Comparison of ENCODE assay signal across 8 cellular contexts in the genomic region with DNA sequence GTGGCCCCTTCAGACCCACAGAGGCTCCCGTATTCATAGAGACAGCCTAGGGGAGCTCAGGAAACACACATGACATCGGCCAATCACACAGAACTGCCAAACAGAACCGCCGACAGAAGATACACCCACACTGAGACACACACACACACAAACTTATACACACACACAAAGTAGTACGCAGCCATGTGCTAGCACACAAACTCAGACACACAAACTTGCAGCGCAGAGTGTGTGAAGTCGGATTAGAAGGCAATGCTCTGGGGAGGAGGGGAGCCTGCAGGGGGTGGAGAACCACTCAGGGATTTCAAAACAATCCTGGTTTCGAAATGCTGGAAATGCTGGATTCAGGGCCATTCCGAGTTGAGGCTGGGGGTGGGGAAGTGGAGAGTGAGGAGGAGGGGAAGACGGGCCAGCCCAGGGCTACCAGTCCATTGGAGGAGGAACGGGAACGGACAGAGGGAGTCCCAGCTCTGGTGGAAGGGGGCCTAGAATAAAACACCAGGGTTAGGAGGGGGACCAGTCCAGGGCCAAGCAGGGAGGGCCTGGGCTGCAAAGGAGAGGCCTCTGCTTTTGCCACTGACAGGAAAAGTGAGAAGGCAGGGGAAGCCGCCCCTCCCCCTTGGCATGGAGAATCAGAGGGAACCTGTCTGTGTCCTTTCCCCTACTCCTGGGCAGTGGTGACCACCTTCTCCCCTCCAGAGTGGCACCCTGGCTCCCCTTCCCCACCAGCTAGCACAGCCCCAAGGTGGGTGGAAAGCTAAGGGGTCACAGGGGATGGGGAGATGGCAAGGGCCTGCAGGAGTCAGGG. TPM values are rescaled to one million over a fixed set of nuclear protein-coding genes. Genes with fewer than 3 reads are reported as not detected.
DNase-seq lines count a peak whose midpoint lies in the region; ATAC-seq and TF ChIP-seq lines count a peak whose summit lies in the region.

No MANE protein-coding gene starts in this region.

- H3K4me3 ChIP-seq in parathyroid adenoma (ENCODE audit: low read depth, low read length): peak overlapping the region; percentile 47

- peaks cover 3% of the 10 kb centered on the region for H3K36me3 Mint-ChIP-seq in activated CD8-positive, alpha-beta memory T cell treated with anti-CD3 and anti-CD28 coated beads, Interleukin-2, amount 10 ng/mL, durations not matched to agents 7 days and 5 days

- H3K9me3 Mint-ChIP-seq in activated CD8-positive, alpha-beta memory T cell treated with anti-CD3 and anti-CD28 coated beads, Interleukin-2, amount 10 ng/mL, durations not matched to agents 7 days and 5 days (ENCODE audit: low read depth): no peaks in the 10 kb centered on the region

- H3K36me3 ChIP-seq in parathyroid adenoma (ENCODE audit: control insufficient read depth, insufficient read depth, low read length): no peaks in the 10 kb centered on the region

- peaks cover 6% of the 10 kb centered on the region for H3K79me2 ChIP-seq in parathyroid adenoma

- H3K9me3 ChIP-seq in parathyroid adenoma (ENCODE audit: control insufficient read depth, low read length): no peaks in the 10 kb centered on the region

- no peak overlapping the region for H2AFZ ChIP-seq in parathyroid adenoma

- H3K27me3 ChIP-seq in parathyroid adenoma (ENCODE audit: control insufficient read depth, insufficient read depth, low read length): no peaks in the 10 kb centered on the region

- H3K27ac ChIP-seq in parathyroid adenoma: peak overlapping the region; percentile 53

- DNase-seq in NCI-H2227 (lab: John Stamatoyannopoulos, UW; ENCODE audit: unreplicated experiment): peak; percentile 18
- DNase-seq in NCI-H2227 treated with DMSO at 0.1 percent for 48 hours (lab: John Stamatoyannopoulos, UW): no peak
- DNase-seq in activated CD8-positive, alpha-beta memory T cell treated with anti-CD3 and anti-CD28 coated beads, Interleukin-2, amount 10 ng/mL, durations not matched to agents 7 days and 5 days: peak; percentile 39
- peak; percentile 56 for DNase-seq in glomerular visceral epithelial cell (ENCODE audit: extremely low spot score)

- H3K4me1 ChIP-seq in parathyroid adenoma: peaks cover 35% of the 10 kb centered on the region

- peak overlapping the region; percentile 57 for H3K27ac Mint-ChIP-seq in activated CD8-positive, alpha-beta memory T cell treated with anti-CD3 and anti-CD28 coated beads, Interleukin-2, amount 10 ng/mL, durations not matched to agents 7 days and 5 days

- peaks cover 72% of the 10 kb centered on the region for H3K4me1 Mint-ChIP-seq in activated CD8-positive, alpha-beta memory T cell treated with anti-CD3 and anti-CD28 coated beads, Interleukin-2, amount 10 ng/mL, durations not matched to agents 7 days and 5 days

- no peaks in the 10 kb centered on the region for H3K27me3 Mint-ChIP-seq in activated CD8-positive, alpha-beta memory T cell treated with anti-CD3 and anti-CD28 coated beads, Interleukin-2, amount 10 ng/mL, durations not matched to agents 7 days and 5 days

- CTCF ChIA-PET in activated CD8-positive, alpha-beta memory T cell treated with anti-CD3 and anti-CD28 coated beads, Interleukin-2, amount 10 ng/mL, durations not matched to agents 7 days and 5 days (lab: Charles Lee): no interaction called here

- no peak for TF ChIP-seq CTCF in parathyroid adenoma (IDR thresholded peaks at IDR 0.05)

- H3K4me2 ChIP-seq in parathyroid adenoma (ENCODE audit: low read length): peak overlapping the region; percentile 91

- no peak overlapping the region for H3K9ac ChIP-seq in parathyroid adenoma

- ATAC-seq in activated CD8-positive, alpha-beta memory T cell treated with anti-CD3 and anti-CD28 coated beads, Interleukin-2, amount 10 ng/mL, durations not matched to agents 7 days and 5 days: no peak
- ATAC-seq in GM21825 (IDR thresholded peaks at IDR 0.05; ENCODE audit: unreplicated experiment): no peak
- no peak for ATAC-seq in HG02870 (IDR thresholded peaks at IDR 0.05; ENCODE audit: unreplicated experiment)
- ATAC-seq in GM21423 (IDR thresholded peaks at IDR 0.05; ENCODE audit: unreplicated experiment): no peak

- peak overlapping the region; percentile 41 for H3K4me3 Mint-ChIP-seq in activated CD8-positive, alpha-beta memory T cell treated with anti-CD3 and anti-CD28 coated beads, Interleukin-2, amount 10 ng/mL, durations not matched to agents 7 days and 5 days

RNA-seq across cellular contexts. Expression of a gene that starts 4.4 kb away (rescaled TPM):
- total RNA-seq in activated CD8-positive, alpha-beta memory T cell treated with anti-CD3 and anti-CD28 coated beads, Interleukin-2, amount 10 ng/mL, durations not matched to agents 7 days and 5 days: 10 to 100 TPM; 33.9 to 44.0 TPM

RNA-seq across cellular contexts. Expression of a gene that starts 34.8 kb away (rescaled TPM):
- total RNA-seq in activated CD8-positive, alpha-beta memory T cell treated with anti-CD3 and anti-CD28 coated beads, Interleukin-2, amount 10 ng/mL, durations not matched to agents 7 days and 5 days: not detected

RNA-seq across cellular contexts. Expression of a gene that starts 37.6 kb away (rescaled TPM):
- under 1 TPM in 1 of 2 experiments, not detected in 1; 0.30 TPM for total RNA-seq in activated CD8-positive, alpha-beta memory T cell treated with anti-CD3 and anti-CD28 coated beads, Interleukin-2, amount 10 ng/mL, durations not matched to agents 7 days and 5 days

RNA-seq across cellular contexts. Expression of a gene that starts 50.2 kb away (rescaled TPM):
- total RNA-seq in activated CD8-positive, alpha-beta memory T cell treated with anti-CD3 and anti-CD28 coated beads, Interleukin-2, amount 10 ng/mL, durations not matched to agents 7 days and 5 days: not detected
